ENCODE assay signal across 9 cellular contexts in the genomic region with DNA sequence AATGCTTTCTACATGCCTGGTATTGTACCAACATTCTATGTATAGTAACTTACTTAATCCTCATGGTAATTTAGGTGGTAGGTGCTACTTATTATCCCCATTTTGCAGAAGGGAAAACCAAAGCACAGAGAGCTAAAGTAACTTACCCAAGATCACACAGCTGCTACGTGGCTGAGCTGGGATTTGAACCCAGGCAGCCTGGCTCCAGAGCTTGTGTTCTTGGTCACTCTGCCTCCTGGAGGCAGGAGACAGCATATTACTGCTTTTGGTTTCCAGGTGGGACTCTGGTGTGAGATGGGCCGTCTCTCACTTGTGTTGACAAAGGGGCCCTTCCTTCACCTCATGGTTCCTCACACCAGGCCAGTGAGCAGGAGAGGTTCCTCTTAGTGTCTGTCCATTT.
DNase-seq lines count a peak whose midpoint lies in the region; ATAC-seq, FAIRE-seq and TF ChIP-seq lines count a peak whose summit lies in the region.
"Had no signal": no experiment of that assay in that cellular context is flagged by ENCODE, and none has a peak within 500 bp of the region (broad histone marks: within the 10 kb centered on the region; RNA-seq: fewer than 3 reads in every experiment).

No MANE protein-coding gene starts in this region.

- H3K18ac ChIP-seq in H1 (ENCODE audit: extremely low read depth, low read length): no peak overlapping the region

- no peak for TF ChIP-seq EP300 in H1 (IDR thresholded peaks at IDR 0.05; ENCODE audit: borderline replicate concordance in 1 of 2, low read depth in 2 of 2, low read length in 2 of 2)

- H3K4me1 ChIP-seq in BLaER1 (peaks cover 100% of the 10 kb centered on the region), H1 (replicated peaks in 1 of 4; ENCODE audit: control insufficient read depth in 3 of 4, insufficient read depth in 4 of 4, low read length in 3 of 4) (no peaks in the 10 kb centered on the region; a peak in 2 of 7 replicates), parathyroid adenoma (peaks cover 19% of the 10 kb centered on the region)

- H3K4me2 ChIP-seq in BLaER1: peak overlapping the region; percentile 85
- no peak overlapping the region for H3K4me2 ChIP-seq in H1 (ENCODE audit: insufficient read depth in 1 of 2, low read depth in 2 of 2, low read length in 2 of 2)
- H3K4me2 ChIP-seq in parathyroid adenoma (ENCODE audit: low read length): no peak overlapping the region

- H2BK120ac ChIP-seq in H1 (replicated peaks; ENCODE audit: low read depth, low read length): no peak overlapping the region

- H2BK20ac ChIP-seq in H1 (ENCODE audit: low read length): no peak overlapping the region

- H2AFZ ChIP-seq in H1 (ENCODE audit: low read length) (no peak overlapping the region), parathyroid adenoma (no peak overlapping the region)

- peak overlapping the region; percentile 71 for H3K27ac ChIP-seq in BLaER1
- no peak overlapping the region for H3K27ac ChIP-seq in H1 (ENCODE audit: low read depth, low read length)
- H3K27ac ChIP-seq in parathyroid adenoma: peak overlapping the region; percentile 55

- no peaks in the 10 kb centered on the region for H3K9me3 ChIP-seq in BLaER1
- no peaks in the 10 kb centered on the region for H3K9me3 ChIP-seq in H1 (ENCODE audit: insufficient read depth in 2 of 2, low read depth in 1 of 2, low read length in 1 of 2)
- H3K9me3 ChIP-seq in parathyroid adenoma (ENCODE audit: control insufficient read depth, low read length): no peaks in the 10 kb centered on the region

- 0 out of 2 replicates have a peak overlapping the region, but pooled peaks have one; percentile 62 for H3K9ac ChIP-seq in BLaER1
- H3K9ac ChIP-seq in H1 (replicated peaks in 1 of 4; ENCODE audit: extremely low read depth in 1 of 4, low read depth in 3 of 4, low read length in 3 of 4): no peak overlapping the region
- H3K9ac ChIP-seq in parathyroid adenoma: no peak overlapping the region

- TF ChIP-seq CTCF in H1 (IDR thresholded peaks at IDR 0.05; ENCODE audit: control extremely low read depth in 1 of 3, insufficient read depth in 1 of 3, low read depth in 1 of 3, low read length in 3 of 3) (peak; percentile 25 to 47 (median 30)), parathyroid adenoma (IDR thresholded peaks at IDR 0.05) (no peak)

- no peak overlapping the region for H2BK5ac ChIP-seq in H1 (ENCODE audit: low read depth, low read length)

- H2AK5ac ChIP-seq in H1 (ENCODE audit: low read depth, low read length): no peak overlapping the region

- no peaks in the 10 kb centered on the region for H3K79me2 ChIP-seq in H1 (ENCODE audit: control insufficient read depth in 1 of 2, insufficient read depth in 2 of 2, low read length in 2 of 2)
- H3K79me2 ChIP-seq in parathyroid adenoma: peaks cover 90% of the 10 kb centered on the region

- WGBS in H1 (ENCODE audit: extremely low coverage in 1 of 2, insufficient coverage in 1 of 2, insufficient read length in 1 of 2, insufficient replicate concordance in 2 of 2, low coverage in 1 of 2, low lambda C conversion rate in 2 of 2, missing lambda C conversion rate in 1 of 2), 2 experiments: 90% methylated on average over 2 of the region's 2 CpGs; no CpG with 5 or more reads in 1 of the 2 experiments

- H3K23ac ChIP-seq in H1 (ENCODE audit: insufficient read length): no peak overlapping the region

- H3K56ac ChIP-seq in H1 (replicated peaks; ENCODE audit: insufficient read length, low read depth, low read length): no peak overlapping the region

- H3K27me3 ChIP-seq in BLaER1: no peaks in the 10 kb centered on the region
- no peaks in the 10 kb centered on the region for H3K27me3 ChIP-seq in H1 (replicated peaks in 1 of 4; ENCODE audit: control insufficient read depth in 3 of 4, extremely low read depth in 1 of 4, insufficient read depth in 3 of 4, low read length in 3 of 4)
- H3K27me3 ChIP-seq in parathyroid adenoma (ENCODE audit: control insufficient read depth, insufficient read depth, low read length): no peaks in the 10 kb centered on the region

- H4K20me1 ChIP-seq in BLaER1 (peaks cover 100% of the 10 kb centered on the region), H1 (replicated peaks in 1 of 2; ENCODE audit: control insufficient read depth in 1 of 2, insufficient read depth in 2 of 2, low read length in 2 of 2) (peaks cover 10 to 14% of the 10 kb centered on the region in 2 experiments)

- peaks cover 43% of the 10 kb centered on the region for H3K36me3 ChIP-seq in BLaER1
- H3K36me3 ChIP-seq in H1 (ENCODE audit: control insufficient read depth in 2 of 4, insufficient read depth in 4 of 4, low read length in 3 of 4): peaks cover 0 to 6% (median 0%) of the 10 kb centered on the region in 4 experiments; a peak in 1 of 8 replicates
- no peaks in the 10 kb centered on the region for H3K36me3 ChIP-seq in parathyroid adenoma (ENCODE audit: control insufficient read depth, insufficient read depth, low read length)

- DNase-seq in HTR-8/SVneo (ENCODE audit: insufficient read length, low spot score) (no peak), H1 (ENCODE audit: low read depth in 1 of 2, low spot score in 2 of 2) (no peak), NCI-H2107 (lab: John Stamatoyannopoulos, UW) (no peak)
- no peak for DNase-seq in stimulated activated CD8-positive, alpha-beta memory T cell treated with anti-CD3 and anti-CD28 coated beads, Interleukin-4, amount 100 ng/mL, for 48 hours
- DNase-seq: naive thymus-derived CD4-positive, alpha-beta T cell had no signal

- no peak overlapping the region for H3K14ac ChIP-seq in H1 (ENCODE audit: insufficient read length)

- FAIRE-seq in HTR-8/SVneo (lab: Jason Lieb, UNC) (peak; percentile 48), H1 (lab: Jason Lieb, UNC) (no peak)

- H2BK15ac ChIP-seq in H1 (ENCODE audit: low read length): no peak overlapping the region

- H3K4me3 ChIP-seq in BLaER1 (no peak overlapping the region), H1 (ENCODE audit: extremely low read depth in 1 of 4, insufficient read depth in 2 of 4, low read depth in 3 of 4, low read length in 4 of 4) (no peak overlapping the region), parathyroid adenoma (ENCODE audit: low read depth, low read length) (no peak overlapping the region)

- peaks cover 7% of the 10 kb centered on the region; the same call in 1 of the 2 replicates for H3K79me1 ChIP-seq in H1 (ENCODE audit: low read depth, low read length)

- no peak overlapping the region for H4K5ac ChIP-seq in H1 (ENCODE audit: insufficient read length, low read depth, low read length)

- TF ChIP-seq POLR2A in H1 (IDR thresholded peaks at IDR 0.05; ENCODE audit: control extremely low read depth in 1 of 2, low read depth in 2 of 2, low read length in 2 of 2): no peak

- no peak overlapping the region for H2BK12ac ChIP-seq in H1 (ENCODE audit: low read depth, low read length)

- TF ChIP-seq RAD21 in H1 (IDR thresholded peaks at IDR 0.05 in 1 of 2, conservative IDR thresholded peaks at IDR 0.05 in 1 of 2; ENCODE audit: low read depth in 2 of 2, low read length in 2 of 2): peak in 1 of 2 experiments; percentile 27; a peak in 2 of 4 replicates

- no peak overlapping the region for H3K4ac ChIP-seq in H1 (replicated peaks; ENCODE audit: insufficient read length, low read depth, low read length)

- H4K8ac ChIP-seq in H1 (ENCODE audit: extremely low read depth, insufficient read depth, low read length): no peak overlapping the region

- no peak overlapping the region for H4K91ac ChIP-seq in H1 (replicated peaks; ENCODE audit: insufficient read length, low read length)

- no peaks in the 10 kb centered on the region for H3K23me2 ChIP-seq in H1 (ENCODE audit: low read depth, low read length)

- POLR2A ChIA-PET in H1 (lab: Charles Lee; ENCODE audit: partially characterized antibody): interaction anchor here (0.6 kb wide), 1 partner anchor 570 kb away, joined by 3 read pairs; no protein-coding TSS in a partner anchor

- no peak for ATAC-seq in GM18873 (IDR thresholded peaks at IDR 0.05; ENCODE audit: low FRiP score, unreplicated experiment)
- no peak for ATAC-seq in GM18520 (IDR thresholded peaks at IDR 0.05; ENCODE audit: unreplicated experiment)

- CTCF ChIA-PET in H1 (lab: Charles Lee; ENCODE audit: partially characterized antibody): interaction anchor here (1.0 to 1.9 kb wide), 8 partner anchors 10 to 422 kb away, joined by 3 to 5 read pairs (median 4); a partner anchor contains a TSS

TF ChIP-seq in H1, 55 proteins besides CTCF, POLR2A, EP300 and RAD21:
- TF ChIP-seq, protein P1, sequence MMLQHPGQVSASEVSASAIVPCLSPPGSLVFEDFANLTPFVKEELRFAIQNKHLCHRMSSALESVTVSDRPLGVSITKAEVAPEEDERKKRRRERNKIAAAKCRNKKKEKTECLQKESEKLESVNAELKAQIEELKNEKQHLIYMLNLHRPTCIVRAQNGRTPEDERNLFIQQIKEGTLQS (IDR thresholded peaks at IDR 0.05; ENCODE audit: insufficient read depth, low read depth, low read length): no peak
- TF ChIP-seq SIX5 (IDR thresholded peaks at IDR 0.05; ENCODE audit: low read depth, low read length): no peak
- TF ChIP-seq KDM1A (IDR thresholded peaks at IDR 0.05; ENCODE audit: borderline replicate concordance, low read length): peak; percentile 59; the same call in 1 of the 2 replicates
- no peak for TF ChIP-seq KDM4A (IDR thresholded peaks at IDR 0.05; ENCODE audit: low read depth, low read length, severe bottlenecking)
- no peak for TF ChIP-seq CHD2 (IDR thresholded peaks at IDR 0.05; ENCODE audit: low read length)
- no peak for TF ChIP-seq CEBPB (IDR thresholded peaks at IDR 0.05; ENCODE audit: low read depth, low read length)
